Comparison of ENCODE assay signal across 24 cellular contexts in the genomic region with DNA sequence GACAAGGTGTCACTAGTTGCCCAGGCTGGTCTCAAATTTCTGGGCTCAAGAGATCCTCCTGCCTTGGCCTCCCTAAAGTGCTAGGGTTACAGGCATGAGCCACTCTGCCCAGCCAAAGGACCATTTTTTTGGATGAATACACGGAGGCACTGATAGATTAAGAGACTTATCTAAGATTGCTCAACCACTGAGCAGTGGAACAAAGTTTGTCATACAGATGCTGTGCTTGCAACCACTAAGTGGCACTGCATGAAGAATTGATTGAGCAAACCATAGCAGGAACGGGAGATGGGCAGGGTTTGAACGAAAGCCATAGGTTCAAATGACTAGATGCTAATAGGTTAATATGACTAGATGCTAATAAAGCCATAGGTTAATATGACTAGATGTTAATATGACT.
DNase-seq lines count a peak whose midpoint lies in the region; ATAC-seq and FAIRE-seq lines count a peak whose summit lies in the region.
"Had no signal": no experiment of that assay in that cellular context is flagged by ENCODE, and none has a peak within 500 bp of the region (broad histone marks: within the 10 kb centered on the region; RNA-seq: fewer than 3 reads in every experiment).

No MANE protein-coding gene starts in this region.

- no peaks in the 10 kb centered on the region for H3K4me1 Mint-ChIP-seq in activated CD4-positive, alpha-beta memory T cell treated with anti-CD3 and anti-CD28 coated beads, Interleukin-2, amount 10 ng/mL, durations not matched to agents 7 days and 5 days

- POLR2A ChIA-PET in activated CD4-positive, alpha-beta memory T cell treated with anti-CD3 and anti-CD28 coated beads, Interleukin-2, amount 10 ng/mL, durations not matched to agents 7 days and 5 days (lab: Charles Lee) = no interaction called here

- H3K4me3 Mint-ChIP-seq in activated CD4-positive, alpha-beta memory T cell treated with anti-CD3 and anti-CD28 coated beads, Interleukin-2, amount 10 ng/mL, durations not matched to agents 7 days and 5 days = no peak overlapping the region

- H3K36me3 Mint-ChIP-seq in activated CD4-positive, alpha-beta memory T cell treated with anti-CD3 and anti-CD28 coated beads, Interleukin-2, amount 10 ng/mL, durations not matched to agents 7 days and 5 days (ENCODE audit: low read depth) = no peaks in the 10 kb centered on the region

- peaks cover 8% of the 10 kb centered on the region for H3K27me3 Mint-ChIP-seq in activated CD4-positive, alpha-beta memory T cell treated with anti-CD3 and anti-CD28 coated beads, Interleukin-2, amount 10 ng/mL, durations not matched to agents 7 days and 5 days

- CTCF ChIA-PET in activated CD4-positive, alpha-beta memory T cell treated with anti-CD3 and anti-CD28 coated beads, Interleukin-2, amount 10 ng/mL, durations not matched to agents 7 days and 5 days (lab: Charles Lee) = no interaction called here

- DNase-seq in NOMO-1 treated with DMSO at 0.1 percent for 48 hours (lab: John Stamatoyannopoulos, UW; ENCODE audit: unreplicated experiment) (peak; percentile 51), NOMO-1 treated with dmso at 0.1 percent for 144 hours (lab: John Stamatoyannopoulos, UW; ENCODE audit: unreplicated experiment) (no peak), amniotic epithelial cell (ENCODE audit: low read depth) (peak; percentile 8), left lobe of liver (ENCODE audit: low spot score) (no peak), RCC 7860 (ENCODE audit: low spot score) (no peak), superior temporal gyrus (ENCODE audit: extremely low spot score) (no peak)
- no peak for DNase-seq in activated CD4-positive, alpha-beta memory T cell treated with anti-CD3 and anti-CD28 coated beads, Interleukin-2, amount 10 ng/mL, durations not matched to agents 7 days and 5 days
- DNase-seq: C1 segment of cervical spinal cord; CD4-positive, alpha-beta memory T cell; COR-L47; DMS53; GM23248; H7; KG1; MG63; NCI-H1105; NCI-H1436 treated with DMSO at 0.1 percent for 48 hours; NCI-H1930; NCI-H446 treated with DMSO at 0.1 percent for 48 hours; NCI-H526; Peyer's patch; SJCRH30 had no signal

- H3K27ac Mint-ChIP-seq in activated CD4-positive, alpha-beta memory T cell treated with anti-CD3 and anti-CD28 coated beads, Interleukin-2, amount 10 ng/mL, durations not matched to agents 7 days and 5 days = no peak overlapping the region
- H3K27ac Mint-ChIP-seq: CD4-positive, alpha-beta memory T cell had no signal

- peak; percentile 80 for ATAC-seq in left lobe of liver
- ATAC-seq: SK-N-SH treated with all-trans-retinoic acid at 6 μM for 48 hours had no signal

- FAIRE-seq in RCC 7860 (lab: Jason Lieb, UNC) = no peak
- FAIRE-seq: A204.1 had no signal

- peaks cover 3% of the 10 kb centered on the region for H3K9me3 Mint-ChIP-seq in activated CD4-positive, alpha-beta memory T cell treated with anti-CD3 and anti-CD28 coated beads, Interleukin-2, amount 10 ng/mL, durations not matched to agents 7 days and 5 days

Comparison
In these comparisons a context has a peak if more than half of its experiments do, and no peak if none do; other contexts are left out.
1. DNase-seq: peak in NOMO-1 treated with DMSO at 0.1 percent for 48 hours (single experiment) and amniotic epithelial cell (single experiment); none in NOMO-1 treated with dmso at 0.1 percent for 144 hours (single experiment), left lobe of liver (single experiment), RCC 7860 (single experiment), activated CD4-positive, alpha-beta memory T cell treated with anti-CD3 and anti-CD28 coated beads, Interleukin-2, amount 10 ng/mL, durations not matched to agents 7 days and 5 days (single experiment) and superior temporal gyrus (single experiment).